2 cellular contexts compared by ENCODE assay signal in genomic region chr6:7100751-7101078, GRCh38.
TF ChIP-seq lines count a peak whose summit lies in the region.

No MANE protein-coding gene starts in this region.

TF ChIP-seq in H1, 55 proteins besides CTCF, POLR2A, EP300 and RAD21:
- TF ChIP-seq KDM1A (IDR thresholded peaks at IDR 0.05; ENCODE audit: borderline replicate concordance, low read length) (no peak), BCL11A (IDR thresholded peaks at IDR 0.05; ENCODE audit: low read depth in 2 of 2, low read length in 2 of 2) (no peak), TCF12 (IDR thresholded peaks at IDR 0.05; ENCODE audit: low read depth, low read length) (no peak), SAP30 (IDR thresholded peaks at IDR 0.05; ENCODE audit: insufficient read depth, insufficient replicate concordance, low read length) (no peak), MAFK (IDR thresholded peaks at IDR 0.05; ENCODE audit: low read depth, low read length) (no peak), TEAD4 (IDR thresholded peaks at IDR 0.05; ENCODE audit: low read depth, low read length) (no peak), SIN3A (conservative IDR thresholded peaks at IDR 0.05 in 1 of 2, IDR thresholded peaks at IDR 0.05 in 1 of 2; ENCODE audit: low read depth in 1 of 2, low read length in 2 of 2) (no peak), SP1 (IDR thresholded peaks at IDR 0.05; ENCODE audit: low read depth, low read length) (no peak), HDAC6 (IDR thresholded peaks at IDR 0.05; ENCODE audit: low read depth, low read length) (no peak), SUZ12 (IDR thresholded peaks at IDR 0.05; ENCODE audit: low read length) (no peak), EGR1 (IDR thresholded peaks at IDR 0.05; ENCODE audit: borderline replicate concordance, low read depth, low read length) (no peak), JUN (IDR thresholded peaks at IDR 0.05; ENCODE audit: low read depth, low read length) (no peak), PHF8 (conservative IDR thresholded peaks at IDR 0.05; ENCODE audit: low read depth, low read length) (no peak)

TF ChIP-seq in SK-N-SH treated with all-trans-retinoic acid at 6 μM for 48 hours, 23 proteins besides CTCF, POLR2A, EP300 and RAD21:
- TF ChIP-seq SNAI2 (CRISPR knock-in tag; IDR thresholded peaks at IDR 0.05) (no peak), GLIS3 (CRISPR knock-in tag; IDR thresholded peaks at IDR 0.05) (no peak), ESRRG (CRISPR knock-in tag; IDR thresholded peaks at IDR 0.05) (no peak), PATZ1 (CRISPR knock-in tag; IDR thresholded peaks at IDR 0.05; ENCODE audit: borderline replicate concordance) (no peak), TOX (CRISPR knock-in tag; IDR thresholded peaks at IDR 0.05; ENCODE audit: borderline replicate concordance) (no peak), ARNTL (CRISPR knock-in tag; IDR thresholded peaks at IDR 0.05; ENCODE audit: borderline replicate concordance, low read depth) (no peak), TCF4 (CRISPR knock-in tag; IDR thresholded peaks at IDR 0.05; ENCODE audit: borderline replicate concordance) (no peak), ZNF8 (CRISPR knock-in tag; IDR thresholded peaks at IDR 0.05) (no peak), PPARA (CRISPR knock-in tag; IDR thresholded peaks at IDR 0.05; ENCODE audit: borderline replicate concordance) (no peak), CREB5 (CRISPR knock-in tag; IDR thresholded peaks at IDR 0.05; ENCODE audit: low read depth) (no peak), ZFP30 (CRISPR knock-in tag; IDR thresholded peaks at IDR 0.05) (no peak), TSHZ2 (CRISPR knock-in tag; IDR thresholded peaks at IDR 0.05) (no peak), POU6F1 (CRISPR knock-in tag; IDR thresholded peaks at IDR 0.05; ENCODE audit: borderline replicate concordance, low read depth) (no peak), ZNF565 (CRISPR knock-in tag; conservative IDR thresholded peaks at IDR 0.05; ENCODE audit: low read depth) (no peak)
TF ChIP-seq in SK-N-SH treated with all-trans-retinoic acid at 6 μM for 48 hours: peak in this region for 0.
